ENCODE assay signal across 12 cellular contexts in the genomic region with DNA sequence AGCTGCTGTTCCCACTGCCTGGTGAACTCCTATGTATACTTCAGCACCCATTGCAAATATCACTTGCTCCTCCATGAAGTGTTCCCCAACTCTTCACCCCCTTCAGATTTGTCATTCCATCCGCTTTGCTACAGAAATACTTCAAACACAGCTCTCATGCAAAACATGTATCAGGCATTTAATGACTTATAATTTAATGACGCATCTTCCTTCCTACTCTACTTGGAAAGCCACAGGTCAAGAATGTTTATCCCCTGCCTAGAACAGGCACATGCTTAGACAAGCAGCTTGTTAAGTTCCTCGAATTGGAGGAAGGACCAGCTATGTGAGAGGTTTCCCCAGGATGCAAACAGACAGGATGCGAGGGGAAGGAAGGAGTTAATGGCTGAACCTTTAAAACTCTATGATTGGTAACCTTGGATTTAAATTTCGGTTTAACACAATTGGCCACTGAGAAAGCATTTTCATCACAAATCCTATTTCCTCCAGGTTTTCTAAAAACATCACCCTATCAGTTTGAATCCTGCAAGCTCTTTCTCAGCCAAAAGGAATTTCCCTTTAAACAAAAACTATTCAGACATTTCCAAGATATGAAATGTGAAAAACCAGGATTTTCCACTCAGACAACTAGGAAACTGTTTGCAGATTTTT. TPM values are rescaled to one million over a fixed set of nuclear protein-coding genes. Genes with fewer than 3 reads are reported as not detected.
DNase-seq lines count a peak whose midpoint lies in the region; ATAC-seq and TF ChIP-seq lines count a peak whose summit lies in the region.
"Had no signal": no experiment of that assay in that cellular context is flagged by ENCODE, and none has a peak within 500 bp of the region (broad histone marks: within the 10 kb centered on the region; RNA-seq: fewer than 3 reads in every experiment).

No MANE protein-coding gene starts in this region.

- H3K9me3 Mint-ChIP-seq in activated CD4-positive, alpha-beta T cell treated with anti-CD3 and anti-CD28 coated beads, Interleukin-2, amount 10 ng/mL, durations not matched to agents 7 days and 5 days: no peaks in the 10 kb centered on the region
- H3K9me3 Mint-ChIP-seq: activated B cell treated with CpG ODN at 0.5 μM for 24 hours, immature natural killer cell had no signal

- H3K27me3 ChIP-seq in suprapubic skin: no peaks in the 10 kb centered on the region
- H3K27me3 ChIP-seq: upper lobe of right lung had no signal

- H3K27ac ChIP-seq in cingulate gyrus (ENCODE audit: low read depth, low read length) (peak overlapping the region; percentile 31), suprapubic skin (peak overlapping the region; percentile 12)
- H3K27ac ChIP-seq: upper lobe of right lung had no signal

- POLR2A ChIA-PET in activated CD4-positive, alpha-beta T cell treated with anti-CD3 and anti-CD28 coated beads, Interleukin-2, amount 10 ng/mL, durations not matched to agents 7 days and 5 days (lab: Charles Lee): no interaction called here

- H3K27ac Mint-ChIP-seq in activated CD4-positive, alpha-beta T cell treated with anti-CD3 and anti-CD28 coated beads, Interleukin-2, amount 10 ng/mL, durations not matched to agents 7 days and 5 days: no peak overlapping the region
- H3K27ac Mint-ChIP-seq: activated B cell treated with CpG ODN at 0.5 μM for 24 hours; activated naive CD8-positive, alpha-beta T cell; immature natural killer cell had no signal

- CTCF ChIA-PET in activated CD4-positive, alpha-beta T cell treated with anti-CD3 and anti-CD28 coated beads, Interleukin-2, amount 10 ng/mL, durations not matched to agents 7 days and 5 days (lab: Charles Lee): interaction anchor here (0.8 to 3.4 kb wide), 4 partner anchors 12 to 66 kb away, joined by 4 to 17 read pairs (median 4); a partner anchor contains a TSS

- H3K4me1 Mint-ChIP-seq in activated CD4-positive, alpha-beta T cell treated with anti-CD3 and anti-CD28 coated beads, Interleukin-2, amount 10 ng/mL, durations not matched to agents 7 days and 5 days: peaks cover 21% of the 10 kb centered on the region

- no peak for TF ChIP-seq POLR2A in suprapubic skin (IDR thresholded peaks at IDR 0.05)

- no peaks in the 10 kb centered on the region for H3K27me3 Mint-ChIP-seq in activated CD4-positive, alpha-beta T cell treated with anti-CD3 and anti-CD28 coated beads, Interleukin-2, amount 10 ng/mL, durations not matched to agents 7 days and 5 days
- H3K27me3 Mint-ChIP-seq: activated B cell treated with CpG ODN at 0.5 μM for 24 hours; activated naive CD8-positive, alpha-beta T cell had no signal

- H3K36me3 Mint-ChIP-seq in activated CD4-positive, alpha-beta T cell treated with anti-CD3 and anti-CD28 coated beads, Interleukin-2, amount 10 ng/mL, durations not matched to agents 7 days and 5 days (ENCODE audit: low read depth): peaks cover 10% of the 10 kb centered on the region
- H3K36me3 Mint-ChIP-seq: activated naive CD8-positive, alpha-beta T cell; immature natural killer cell had no signal

- TF ChIP-seq EP300 in suprapubic skin (IDR thresholded peaks at IDR 0.05): no peak

- no peak for ATAC-seq in HG02885 (IDR thresholded peaks at IDR 0.05; ENCODE audit: poor library complexity, unreplicated experiment)
- ATAC-seq: upper lobe of right lung had no signal

- peaks cover 84% of the 10 kb centered on the region for H3K4me1 ChIP-seq in suprapubic skin

- WGBS in suprapubic skin: 30% methylated on average over 5 of the region's 5 CpGs

- no peak overlapping the region for H3K4me3 ChIP-seq in suprapubic skin
- H3K4me3 ChIP-seq: upper lobe of right lung had no signal

- no peaks in the 10 kb centered on the region for H3K36me3 ChIP-seq in suprapubic skin
- H3K36me3 ChIP-seq: upper lobe of right lung had no signal

- no peak overlapping the region for H3K4me3 Mint-ChIP-seq in activated CD4-positive, alpha-beta T cell treated with anti-CD3 and anti-CD28 coated beads, Interleukin-2, amount 10 ng/mL, durations not matched to agents 7 days and 5 days
- H3K4me3 Mint-ChIP-seq: activated B cell treated with CpG ODN at 0.5 μM for 24 hours; activated naive CD8-positive, alpha-beta T cell; immature natural killer cell had no signal

- DNase-seq in LHCN-M2 (ENCODE audit: low read depth) (peak; percentile 96), kidney glomerular epithelial cell (lab: John Stamatoyannopoulos, UW) (peak; percentile 89), suprapubic skin (ENCODE audit: low spot score in 2 of 2) (no peak), middle frontal gyrus (ENCODE audit: extremely low spot score, low spot score) (no peak), T-helper 9 cell (no peak)
- DNase-seq in activated CD4-positive, alpha-beta T cell treated with anti-CD3 and anti-CD28 coated beads, Interleukin-2, amount 10 ng/mL, durations not matched to agents 7 days and 5 days: no peak
- DNase-seq: activated B cell treated with CpG ODN at 0.5 μM for 24 hours, immature natural killer cell, upper lobe of right lung had no signal

- no peak for TF ChIP-seq CTCF in suprapubic skin (IDR thresholded peaks at IDR 0.05)

- no peaks in the 10 kb centered on the region for H3K9me3 ChIP-seq in suprapubic skin
- H3K9me3 ChIP-seq: upper lobe of right lung had no signal

RNA-seq across cellular contexts. Expression of a gene that starts 11.5 kb away (rescaled TPM):
- total RNA-seq in LHCN-M2 (2014; rRNA removed) (39.1 and 40.6 TPM in 2 replicates), suprapubic skin (10 to 100 TPM; 10.9 to 24.5 (median 14.1) TPM)
- 20.8 TPM for polyA plus RNA-seq in LHCN-M2 (2012)
- total RNA-seq in activated CD4-positive, alpha-beta T cell treated with anti-CD3 and anti-CD28 coated beads, Interleukin-2, amount 10 ng/mL, durations not matched to agents 7 days and 5 days: 10 to 100 TPM; 23.1 to 25.7 TPM

Comparison
In these comparisons a context has a peak if more than half of its experiments do, and no peak if none do; other contexts are left out.
1. DNase-seq: peak in LHCN-M2 (single experiment) and kidney glomerular epithelial cell (single experiment); none in suprapubic skin (0 of 2), middle frontal gyrus (single experiment), T-helper 9 cell (single experiment) and activated CD4-positive, alpha-beta T cell treated with anti-CD3 and anti-CD28 coated beads, Interleukin-2, amount 10 ng/mL, durations not matched to agents 7 days and 5 days (single experiment).